ENCODE assay signal across 16 cellular contexts in genomic region chr13:103694471-103694870, GRCh38.
"Had no signal": no experiment of that assay in that cellular context is flagged by ENCODE, and none has a peak within 500 bp of the region (broad histone marks: within the 10 kb centered on the region; RNA-seq: fewer than 3 reads in every experiment).

No MANE protein-coding gene starts in this region.

- H3K27ac ChIP-seq: heart right ventricle, right lobe of liver, skin epidermis, thoracic aorta had no signal

- DNase-seq: activated CD4-positive, alpha-beta T cell treated with anti-CD3 and anti-CD28 coated beads for 4 hours; activated CD4-positive, alpha-beta T cell treated with anti-CD3 and anti-CD28 coated beads, Interleukin-2, amount 50 U/mL, for 4 hours; activated naive CD4-positive, alpha-beta T cell treated with Interleukin-2 at 50 U/mL for 16 hours; activated T-cell treated with anti-CD3 and anti-CD28 coated beads for 4 hours; activated T-cell treated with anti-CD3 and anti-CD28 coated beads, Interleukin-2, amount 50 U/mL, for 72 hours; anterior cingulate cortex; foreskin fibroblast; heart right ventricle; left ventricle myocardium superior; right lobe of liver; stimulated activated CD4-positive, alpha-beta T cell treated with anti-CD3 and anti-CD28 coated beads, Interleukin-12 subunit alpha, Interleukin-12 subunit beta, amount 100 ng/mL, for 4 hours; stimulated activated CD4-positive, alpha-beta T cell treated with anti-CD3 and anti-CD28 coated beads, Interleukin-4, amount 100 ng/mL, for 1 hour; trophoblast cell had no signal

- H3K9me3 ChIP-seq: heart right ventricle, right lobe of liver, thoracic aorta had no signal

- H3K4me3 ChIP-seq: heart right ventricle, right lobe of liver, skin epidermis, thoracic aorta had no signal

- H3K27me3 ChIP-seq: heart right ventricle, right lobe of liver had no signal

- H3K36me3 ChIP-seq: heart right ventricle, right lobe of liver, thoracic aorta had no signal

- H3K4me1 ChIP-seq: heart right ventricle had no signal

- ATAC-seq: activated T-cell treated with anti-CD3 and anti-CD28 coated beads, Interleukin-2, amount 50 U/mL, for 72 hours; esophagus mucosa; heart right ventricle; left ventricle myocardium superior; right lobe of liver had no signal
